8 cellular contexts compared by ENCODE assay signal in the genomic region with DNA sequence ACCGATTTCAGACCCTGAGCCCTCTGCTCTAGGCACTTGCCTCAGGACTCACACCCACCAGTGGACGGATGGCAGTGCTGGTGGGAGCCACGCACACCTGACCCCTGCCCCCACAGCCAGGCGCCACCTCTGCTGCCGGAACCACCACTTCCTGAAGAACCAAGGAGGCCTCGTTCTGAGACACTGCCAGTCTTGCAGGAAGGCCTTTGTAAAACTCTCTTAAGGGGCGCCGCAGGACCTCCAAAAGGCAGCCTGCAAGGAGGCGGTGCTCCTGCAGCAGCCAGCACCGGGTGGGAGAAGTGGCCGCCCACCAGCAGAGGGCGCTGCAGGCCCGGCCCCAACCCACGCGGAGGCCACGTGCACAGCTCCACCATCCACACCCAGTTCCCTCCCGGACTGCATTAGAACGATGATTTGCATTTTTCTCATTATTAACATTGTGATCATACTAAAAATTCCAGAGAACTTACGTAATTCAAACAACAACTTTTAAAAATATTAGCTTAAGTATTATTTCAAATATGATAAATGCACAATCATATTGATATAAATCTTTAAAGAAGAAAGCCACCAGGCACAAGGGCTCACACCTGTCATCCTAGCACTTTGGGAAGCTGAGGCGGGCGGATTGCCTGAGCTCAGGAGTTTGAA. TPM values are rescaled to one million over a fixed set of nuclear protein-coding genes. Genes with fewer than 3 reads are reported as not detected.
DNase-seq lines count a peak whose midpoint lies in the region; ATAC-seq and TF ChIP-seq lines count a peak whose summit lies in the region.

No MANE protein-coding gene starts in this region.

- H3K9me2 ChIP-seq in MM.1S (replicated peaks; ENCODE audit: insufficient read depth, low read length): no peaks in the 10 kb centered on the region

- DNase-seq in EL: peak; percentile 85
- no peak for DNase-seq in MM.1S
- peak; percentile 68 to 74 (median 68) for DNase-seq in activated CD8-positive, alpha-beta memory T cell treated with anti-CD3 and anti-CD28 coated beads for 48 hours (ENCODE audit: low read depth in 2 of 3, low spot score in 2 of 3)
- DNase-seq in epithelial cell of proximal tubule (ENCODE audit: low read depth): no peak
- peak; percentile 57 for DNase-seq in neural progenitor cell (ENCODE audit: low spot score)
- DNase-seq in upper lobe of right lung: peak; percentile 84
- no peak for DNase-seq in OCI-M2 (lab: John Stamatoyannopoulos, UW; ENCODE audit: unreplicated experiment)

- H3K27me3 Mint-ChIP-seq in neural progenitor cell (ENCODE audit: insufficient read depth, low read depth): peaks cover 2% of the 10 kb centered on the region

- H3K27me3 ChIP-seq in MM.1S (replicated peaks; ENCODE audit: insufficient read depth, low read length): no peaks in the 10 kb centered on the region
- no peaks in the 10 kb centered on the region for H3K27me3 ChIP-seq in neural progenitor cell
- no peaks in the 10 kb centered on the region for H3K27me3 ChIP-seq in upper lobe of right lung

- ATAC-seq in upper lobe of right lung (peak; percentile 96), GM21381 (IDR thresholded peaks at IDR 0.05; ENCODE audit: unreplicated experiment) (no peak)

- H3K9me3 ChIP-seq in MM.1S (replicated peaks; ENCODE audit: insufficient read depth, low read length): no peaks in the 10 kb centered on the region
- no peaks in the 10 kb centered on the region for H3K9me3 ChIP-seq in neural progenitor cell (ENCODE audit: low read depth)
- H3K9me3 ChIP-seq in upper lobe of right lung: no peaks in the 10 kb centered on the region

- H4K20me1 ChIP-seq in MM.1S (ENCODE audit: insufficient read depth, low read length): no peaks in the 10 kb centered on the region
- peaks cover 10% of the 10 kb centered on the region for H4K20me1 ChIP-seq in neural progenitor cell (ENCODE audit: low read depth)

- H3K4me1 ChIP-seq in MM.1S (ENCODE audit: low read length) (no peaks in the 10 kb centered on the region), neural progenitor cell (peaks cover 21% of the 10 kb centered on the region), upper lobe of right lung (peaks cover 31% of the 10 kb centered on the region)

- H3K4me3 ChIP-seq in MM.1S (ENCODE audit: low read length): no peak overlapping the region
- H3K4me3 ChIP-seq in epithelial cell of proximal tubule (ENCODE audit: low read depth, low read length): no peak overlapping the region
- no peak overlapping the region for H3K4me3 ChIP-seq in neural progenitor cell
- H3K4me3 ChIP-seq in upper lobe of right lung: no peak overlapping the region

- no peak overlapping the region for H3K27ac Mint-ChIP-seq in neural progenitor cell

- no peaks in the 10 kb centered on the region for H3K9me3 Mint-ChIP-seq in neural progenitor cell

- peaks cover 12% of the 10 kb centered on the region for H3K4me1 Mint-ChIP-seq in neural progenitor cell

- H3K9ac ChIP-seq in MM.1S (ENCODE audit: low read length) (no peak overlapping the region), neural progenitor cell (no peak overlapping the region)

- H3F3A ChIP-seq in MM.1S (ENCODE audit: insufficient read depth, low read length): 0 out of 2 replicates have a peak, but pooled peaks cover 3% of the 10 kb centered on the region
- H3F3A ChIP-seq in neural progenitor cell (ENCODE audit: low read depth): no peaks in the 10 kb centered on the region

- TF ChIP-seq CTCF in MM.1S (IDR thresholded peaks at IDR 0.05; ENCODE audit: low read length) (peak; percentile 36), epithelial cell of proximal tubule (conservative IDR thresholded peaks at IDR 0.05; ENCODE audit: low read depth, low read length) (peak; percentile 68), neural progenitor cell (IDR thresholded peaks at IDR 0.05) (peak; percentile 76), upper lobe of right lung (IDR thresholded peaks at IDR 0.05) (peak; percentile 86)

- no peak overlapping the region for H2AFZ ChIP-seq in MM.1S (ENCODE audit: low read length)
- H2AFZ ChIP-seq in neural progenitor cell (replicated peaks): no peak overlapping the region

- H3K4me3 Mint-ChIP-seq in neural progenitor cell: no peak overlapping the region

- peaks cover 6% of the 10 kb centered on the region; the same call in 1 of the 2 replicates for H3K79me2 ChIP-seq in MM.1S (ENCODE audit: low read length)
- peaks cover 18% of the 10 kb centered on the region for H3K79me2 ChIP-seq in neural progenitor cell (ENCODE audit: low read depth)

- H3K4me2 ChIP-seq in MM.1S (ENCODE audit: low read depth, low read length) (no peak overlapping the region), neural progenitor cell (no peak overlapping the region)

- H3K27ac ChIP-seq in MM.1S (ENCODE audit: low read length) (no peak overlapping the region), neural progenitor cell (no peak overlapping the region), upper lobe of right lung (peak overlapping the region; percentile 47)

- intact Hi-C loops in upper lobe of right lung (cut with DNase I): no loop called here

- H3K36me3 Mint-ChIP-seq in neural progenitor cell: peaks cover 13% of the 10 kb centered on the region

- H3K36me3 ChIP-seq in MM.1S (replicated peaks; ENCODE audit: insufficient read depth, low read length): no peaks in the 10 kb centered on the region
- H3K36me3 ChIP-seq in neural progenitor cell: no peaks in the 10 kb centered on the region
- H3K36me3 ChIP-seq in upper lobe of right lung: peaks cover 15% of the 10 kb centered on the region

RNA-seq across cellular contexts. Expression of a gene that starts 12.8 kb away (rescaled TPM):
- total RNA-seq in epithelial cell of proximal tubule (30.8 and 35.8 TPM in 2 replicates), neural progenitor cell (ENCODE audit: low replicate concordance) (36.7 and 44.0 TPM in 2 replicates), upper lobe of right lung (23.6 TPM)

RNA-seq across cellular contexts. Expression of a gene that starts 45.6 kb away (rescaled TPM):
- total RNA-seq in epithelial cell of proximal tubule: 614 and 901 TPM in 2 replicates
- total RNA-seq in neural progenitor cell (ENCODE audit: low replicate concordance): 699 and 1,370 TPM in 2 replicates
- total RNA-seq in upper lobe of right lung: 310 TPM

Comparison
In these comparisons a context has a peak if more than half of its experiments do, and no peak if none do; other contexts are left out.
1. DNase-seq: peak in EL (single experiment), activated CD8-positive, alpha-beta memory T cell treated with anti-CD3 and anti-CD28 coated beads for 48 hours (3 of 3), neural progenitor cell (single experiment) and upper lobe of right lung (single experiment); none in MM.1S (single experiment), epithelial cell of proximal tubule (single experiment) and OCI-M2 (single experiment).
2. CTCF ChIP-seq: peak in every context shown above with its lines; median percentile 86 in upper lobe of right lung; 76 in neural progenitor cell; 68 in epithelial cell of proximal tubule; 36 in MM.1S.